9 cellular contexts compared by ENCODE assay signal in genomic region chr15:77784361-77785292, GRCh38.
DNase-seq lines count a peak whose midpoint lies in the region; ATAC-seq and TF ChIP-seq lines count a peak whose summit lies in the region.
"Had no signal": no experiment of that assay in that cellular context is flagged by ENCODE, and none has a peak within 500 bp of the region (broad histone marks: within the 10 kb centered on the region; RNA-seq: fewer than 3 reads in every experiment).

No MANE protein-coding gene starts in this region.

- no peaks in the 10 kb centered on the region for H3K36me3 Mint-ChIP-seq in endodermal cell (ENCODE audit: low read depth)
- H3K36me3 Mint-ChIP-seq in T-cell: no peaks in the 10 kb centered on the region
- no peaks in the 10 kb centered on the region for H3K36me3 Mint-ChIP-seq in activated T-helper 2 cell treated with anti-CD3 and anti-CD28 coated beads, Interferon-gamma antibody, Interleukin-2, Interleukin-4, amounts not matched to agents 10 μg/mL and 5 μg/mL and 100 μg/mL, durations not matched to agents 14 hours and 24 hours and 36 hours (ENCODE audit: low read depth)

- no peak overlapping the region for H3K27ac ChIP-seq in endodermal cell (ENCODE audit: low read depth, low read length)
- H3K27ac ChIP-seq: pancreas had no signal

- H3K4me3 Mint-ChIP-seq in endodermal cell (no peak overlapping the region), T-cell (no peak overlapping the region)
- H3K4me3 Mint-ChIP-seq in activated T-helper 2 cell treated with anti-CD3 and anti-CD28 coated beads, Interferon-gamma antibody, Interleukin-2, Interleukin-4, amounts not matched to agents 10 μg/mL and 5 μg/mL and 100 μg/mL, durations not matched to agents 14 hours and 24 hours and 36 hours (ENCODE audit: low read depth): no peak overlapping the region

- H3K27me3 Mint-ChIP-seq in endodermal cell (ENCODE audit: insufficient read depth) (no peaks in the 10 kb centered on the region), T-cell (peaks cover 16 to 17% of the 10 kb centered on the region in 2 donors)
- H3K27me3 Mint-ChIP-seq in activated T-helper 2 cell treated with anti-CD3 and anti-CD28 coated beads, Interferon-gamma antibody, Interleukin-2, Interleukin-4, amounts not matched to agents 10 μg/mL and 5 μg/mL and 100 μg/mL, durations not matched to agents 14 hours and 24 hours and 36 hours (ENCODE audit: low read depth): no peaks in the 10 kb centered on the region

- ATAC-seq in GM21360 (IDR thresholded peaks at IDR 0.05; ENCODE audit: unreplicated experiment) (no peak), GM18873 (IDR thresholded peaks at IDR 0.05; ENCODE audit: low FRiP score, unreplicated experiment) (no peak), T-cell (replicated peaks in 1 of 4) (no peak)
- ATAC-seq: pancreas had no signal

- no peaks in the 10 kb centered on the region for H3K9me3 ChIP-seq in endodermal cell (ENCODE audit: control insufficient read depth, low read length)
- H3K9me3 ChIP-seq: pancreas had no signal

- CTCF ChIA-PET in T-cell (lab: Charles Lee): no interaction called here

- H3K36me3 ChIP-seq in endodermal cell (ENCODE audit: control insufficient read depth, insufficient read depth, low read length): no peaks in the 10 kb centered on the region
- H3K36me3 ChIP-seq: pancreas had no signal

- H3K27ac Mint-ChIP-seq in endodermal cell (no peak overlapping the region), T-cell (no peak overlapping the region)
- H3K27ac Mint-ChIP-seq in activated T-helper 2 cell treated with anti-CD3 and anti-CD28 coated beads, Interferon-gamma antibody, Interleukin-2, Interleukin-4, amounts not matched to agents 10 μg/mL and 5 μg/mL and 100 μg/mL, durations not matched to agents 14 hours and 24 hours and 36 hours: no peak overlapping the region

- no peak overlapping the region for H3K9ac ChIP-seq in endodermal cell (ENCODE audit: extremely low read depth, low read length, poor library complexity, severe bottlenecking)

- no peaks in the 10 kb centered on the region for H3K27me3 ChIP-seq in endodermal cell (ENCODE audit: control insufficient read depth, insufficient read depth, low read length, poor library complexity, severe bottlenecking)
- H3K27me3 ChIP-seq: pancreas had no signal

- H3K4me3 ChIP-seq in endodermal cell (ENCODE audit: low read length): no peak overlapping the region
- H3K4me3 ChIP-seq: pancreas had no signal

- peaks cover 9% of the 10 kb centered on the region for H3K4me1 Mint-ChIP-seq in endodermal cell
- no peaks in the 10 kb centered on the region for H3K4me1 Mint-ChIP-seq in T-cell
- H3K4me1 Mint-ChIP-seq in activated T-helper 2 cell treated with anti-CD3 and anti-CD28 coated beads, Interferon-gamma antibody, Interleukin-2, Interleukin-4, amounts not matched to agents 10 μg/mL and 5 μg/mL and 100 μg/mL, durations not matched to agents 14 hours and 24 hours and 36 hours (ENCODE audit: low read depth): no peaks in the 10 kb centered on the region

- POLR2A ChIA-PET in T-cell (lab: Charles Lee): no interaction called here

- H3K9me3 Mint-ChIP-seq in endodermal cell (peaks cover 2% of the 10 kb centered on the region), T-cell (peaks cover 2 to 10% (median 6%) of the 10 kb centered on the region in 3 donors)
- H3K9me3 Mint-ChIP-seq in activated T-helper 2 cell treated with anti-CD3 and anti-CD28 coated beads, Interferon-gamma antibody, Interleukin-2, Interleukin-4, amounts not matched to agents 10 μg/mL and 5 μg/mL and 100 μg/mL, durations not matched to agents 14 hours and 24 hours and 36 hours: no peaks in the 10 kb centered on the region

- 79 to 82% methylated on average over 8 to 11 of the region's 11 CpGs for WGBS in endodermal cell (ENCODE audit: insufficient coverage in 1 of 2, insufficient read length in 1 of 2), 2 experiments

- no peaks in the 10 kb centered on the region for H3K4me1 ChIP-seq in endodermal cell (ENCODE audit: control insufficient read depth, insufficient read depth, low read length)
- H3K4me1 ChIP-seq: pancreas had no signal

- intact Hi-C loops in activated T-helper 2 cell treated with anti-CD3 and anti-CD28 coated beads, Interferon-gamma antibody, Interleukin-2, Interleukin-4, amounts not matched to agents 10 μg/mL and 5 μg/mL and 100 μg/mL, durations not matched to agents 14 hours and 24 hours and 36 hours (cut with micrococcal nuclease): no loop called here

- TF ChIP-seq CTCF in endodermal cell (conservative IDR thresholded peaks at IDR 0.05): peak; percentile 76

- DNase-seq in stimulated activated CD4-positive, alpha-beta T cell treated with anti-CD3 and anti-CD28 coated beads, Interleukin-2, amount 100 ng/mL, for 48 hours: peak; percentile 21
- no peak for DNase-seq in stimulated activated CD4-positive, alpha-beta T cell treated with anti-CD3 and anti-CD28 coated beads, Interleukin-12 subunit alpha, Interleukin-12 subunit beta, amount 100 ng/mL, for 4 hours
- DNase-seq in NCI-H345 treated with DMSO at 0.1 percent for 48 hours (lab: John Stamatoyannopoulos, UW; ENCODE audit: unreplicated experiment) (peak; percentile 40), endodermal cell (peak; percentile 87), T-cell (no peak)
- no peak for DNase-seq in activated T-helper 2 cell treated with anti-CD3 and anti-CD28 coated beads, Interferon-gamma antibody, Interleukin-2, Interleukin-4, amounts not matched to agents 10 μg/mL and 5 μg/mL and 100 μg/mL, durations not matched to agents 14 hours and 24 hours and 36 hours (ENCODE audit: low spot score)

Comparison
In these comparisons a context has a peak if more than half of its experiments do, and no peak if none do; other contexts are left out.
1. DNase-seq: peak in stimulated activated CD4-positive, alpha-beta T cell treated with anti-CD3 and anti-CD28 coated beads, Interleukin-2, amount 100 ng/mL, for 48 hours (2 of 2), NCI-H345 treated with DMSO at 0.1 percent for 48 hours (single experiment) and endodermal cell (single experiment); none in stimulated activated CD4-positive, alpha-beta T cell treated with anti-CD3 and anti-CD28 coated beads, Interleukin-12 subunit alpha, Interleukin-12 subunit beta, amount 100 ng/mL, for 4 hours (single experiment), T-cell (0 of 34) and activated T-helper 2 cell treated with anti-CD3 and anti-CD28 coated beads, Interferon-gamma antibody, Interleukin-2, Interleukin-4, amounts not matched to agents 10 μg/mL and 5 μg/mL and 100 μg/mL, durations not matched to agents 14 hours and 24 hours and 36 hours (single experiment).